ENCODE assay signal across 18 cellular contexts in the genomic region with DNA sequence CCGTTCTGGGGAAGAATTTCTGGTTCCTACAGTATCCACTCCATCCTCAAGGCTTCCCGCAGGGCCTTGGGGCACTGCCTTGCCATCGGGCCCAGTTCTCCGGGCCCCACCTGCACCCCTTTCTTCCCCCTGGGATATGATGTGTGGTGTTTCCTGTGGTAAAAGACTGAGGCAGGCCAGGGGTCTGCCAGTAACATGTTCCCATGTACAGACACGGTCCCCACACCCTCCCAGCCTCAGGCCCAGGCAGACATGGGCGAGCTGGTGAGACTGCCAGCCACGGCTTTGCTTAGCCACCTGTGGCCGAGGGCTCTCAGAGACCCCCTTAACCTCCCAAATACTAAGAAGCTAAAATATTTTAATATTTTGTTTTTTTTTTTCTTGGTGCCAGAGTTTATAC.
"Had no signal": no experiment of that assay in that cellular context is flagged by ENCODE, and none has a peak within 500 bp of the region (broad histone marks: within the 10 kb centered on the region; RNA-seq: fewer than 3 reads in every experiment).

No MANE protein-coding gene starts in this region.

- H3K27me3 ChIP-seq: dorsolateral prefrontal cortex, esophagus muscularis mucosa, foreskin keratinocyte, gastroesophageal sphincter, heart left ventricle, left lung had no signal

- H3K4me3 Mint-ChIP-seq: mesothelial cell of epicardium, naive B cell had no signal

- H3K27ac ChIP-seq: dorsolateral prefrontal cortex, esophagus muscularis mucosa, foreskin keratinocyte, heart left ventricle, left lung, lower lobe of right lung had no signal

- H3K9me3 ChIP-seq: esophagus muscularis mucosa, gastroesophageal sphincter, heart left ventricle, left lung, lower lobe of right lung, mucosa of descending colon had no signal

- DNase-seq: dermis blood vessel endothelial cell; effector CD4-positive, alpha-beta T cell; effector memory CD4-positive, alpha-beta T cell; foreskin keratinocyte; heart left ventricle; hippocampal formation; left cardiac atrium; left lung; left ventricle myocardium superior; lower lobe of right lung; mesenchymal stem cell; mucosa of descending colon; naive B cell had no signal

- H3K4me3 ChIP-seq: coronary artery, dorsolateral prefrontal cortex, esophagus muscularis mucosa, gastroesophageal sphincter, heart left ventricle, left lung, lower lobe of right lung, mucosa of descending colon had no signal

- H3K36me3 Mint-ChIP-seq: naive B cell had no signal

- H3K9me3 Mint-ChIP-seq: mesothelial cell of epicardium, naive B cell had no signal

- H3K4me1 Mint-ChIP-seq: mesothelial cell of epicardium had no signal

- H3K27ac Mint-ChIP-seq: mesothelial cell of epicardium, naive B cell had no signal

- H3K4me1 ChIP-seq: foreskin keratinocyte, left lung, lower lobe of right lung had no signal

- H3K27me3 Mint-ChIP-seq: naive B cell had no signal
